21 cellular contexts compared by ENCODE assay signal in the genomic region with DNA sequence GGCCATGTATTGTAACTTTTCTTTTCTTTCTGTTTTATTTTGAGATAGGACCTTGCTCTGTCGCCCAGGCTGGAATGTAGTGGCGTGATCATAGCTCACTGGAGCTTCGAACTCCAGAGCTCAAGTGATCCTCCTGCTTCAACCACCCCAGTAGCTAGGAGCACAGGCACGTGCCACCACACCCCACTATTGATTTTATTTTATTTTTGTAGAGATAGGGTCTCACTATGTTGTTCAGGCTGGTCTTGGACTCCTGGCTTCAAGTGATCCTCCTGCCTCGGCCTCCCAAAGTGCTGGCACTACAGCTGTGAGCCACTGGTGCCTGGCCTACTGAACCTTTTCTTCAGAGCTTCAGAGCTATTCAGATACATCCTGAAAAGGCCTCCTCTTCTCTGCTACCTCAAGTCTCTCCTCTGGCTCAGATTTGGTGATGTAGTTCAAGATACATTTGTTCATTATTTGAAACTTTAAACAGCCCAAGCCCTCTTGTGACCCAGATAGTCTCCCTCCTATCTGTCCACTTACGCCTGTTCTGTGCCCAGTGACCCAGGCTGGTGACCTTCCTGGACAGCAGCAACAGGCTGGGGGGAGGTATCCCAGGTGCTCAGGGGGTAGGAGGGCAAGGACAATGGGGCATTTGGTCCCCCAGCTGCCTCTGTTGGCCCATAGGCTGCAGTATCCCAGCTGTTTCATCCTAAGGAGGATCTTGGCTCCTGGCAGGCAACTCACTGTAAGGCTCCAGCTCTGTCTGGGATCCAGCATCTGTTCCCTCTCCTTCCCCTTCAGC. TPM values are rescaled to one million over a fixed set of nuclear protein-coding genes. Genes with fewer than 3 reads are reported as not detected.
DNase-seq lines count a peak whose midpoint lies in the region; ATAC-seq and TF ChIP-seq lines count a peak whose summit lies in the region.
"Had no signal": no experiment of that assay in that cellular context is flagged by ENCODE, and none has a peak within 500 bp of the region (broad histone marks: within the 10 kb centered on the region; RNA-seq: fewer than 3 reads in every experiment).

No MANE protein-coding gene starts in this region.

- H2AK5ac ChIP-seq in mesendoderm (ENCODE audit: low read length): no peak overlapping the region

- H2BK15ac ChIP-seq in mesendoderm (replicated peaks; ENCODE audit: low read depth): no peak overlapping the region

- H3K9ac ChIP-seq in mesendoderm (ENCODE audit: low read length): no peak overlapping the region
- H3K9ac ChIP-seq: BLaER1 treated with 17β-estradiol and CSF1 and Interleukin-3, amounts not matched to agents 10 nM and 100 nM had no signal

- H3K27me3 Mint-ChIP-seq in natural killer cell treated with Interleukin-12 subunit alpha and Interleukin-12 subunit beta and Interleukin-15 and Interleukin-18, amount 100 ng/mL, for 72 hours: peaks cover 6 to 8% of the 10 kb centered on the region in 2 donors
- peaks cover 15 to 17% of the 10 kb centered on the region in 2 donors for H3K27me3 Mint-ChIP-seq in natural killer cell (ENCODE audit: low read depth in 2 of 2)

- no peak for TF ChIP-seq CTCF in natural killer cell (IDR thresholded peaks at IDR 0.05)
- TF ChIP-seq CTCF in HEK293 (tag by site-specific recombination; IDR thresholded peaks at IDR 0.05): no peak
- TF ChIP-seq CTCF in esophagus muscularis mucosa (IDR thresholded peaks at IDR 0.05): no peak
- no peak for TF ChIP-seq CTCF in vagina (IDR thresholded peaks at IDR 0.05)

- H4K8ac ChIP-seq in mesendoderm (ENCODE audit: low read depth, low read length): no peak overlapping the region

- POLR2A ChIA-PET in HEK293 (lab: Yijun Ruan, JAX): interaction anchor here (0.6 kb wide), 1 partner anchor 19 kb away, joined by 3 read pairs; no protein-coding TSS in a partner anchor

- no peaks in the 10 kb centered on the region for H3K4me1 Mint-ChIP-seq in natural killer cell treated with Interleukin-12 subunit alpha and Interleukin-12 subunit beta and Interleukin-15 and Interleukin-18, amount 100 ng/mL, for 72 hours (ENCODE audit: low read depth in 2 of 2)
- no peaks in the 10 kb centered on the region for H3K4me1 Mint-ChIP-seq in natural killer cell
- H3K4me1 Mint-ChIP-seq: B cell had no signal

- intact Hi-C loops in natural killer cell (cut with micrococcal nuclease): no loop called here
- intact Hi-C loops in esophagus muscularis mucosa (cut with DNase I): no loop called here
- intact Hi-C loops in vagina (cut with DNase I): no loop called here

- H2BK5ac ChIP-seq in mesendoderm (ENCODE audit: low read length): no peak overlapping the region

- H3K79me1 ChIP-seq in mesendoderm (ENCODE audit: low read length): no peaks in the 10 kb centered on the region

- no peak overlapping the region for H3K23ac ChIP-seq in mesendoderm (ENCODE audit: low read length)

- TF ChIP-seq EP300 in esophagus muscularis mucosa (IDR thresholded peaks at IDR 0.05): no peak

- TF ChIP-seq POLR2A in esophagus muscularis mucosa (IDR thresholded peaks at IDR 0.05; ENCODE audit: low read depth) (no peak), vagina (IDR thresholded peaks at IDR 0.05) (no peak)

- CTCF ChIA-PET in HEK293 (lab: Yijun Ruan, JAX): interaction anchor here (0.5 to 0.8 kb wide), 2 partner anchors 25 to 54 kb away, joined by 3 to 4 read pairs; no protein-coding TSS in a partner anchor

- no peak for DNase-seq in natural killer cell treated with Interleukin-12 subunit alpha and Interleukin-12 subunit beta and Interleukin-15 and Interleukin-18, amount 100 ng/mL, for 72 hours (ENCODE audit: low spot score)
- DNase-seq in natural killer cell (no peak), esophagus muscularis mucosa (ENCODE audit: extremely low spot score) (peak; percentile 78), vagina (ENCODE audit: extremely low spot score in 2 of 2) (no peak), DMS79 (lab: John Stamatoyannopoulos, UW) (no peak), mesendoderm (no peak)
- DNase-seq: 8988T; AML-193; Caco-2; Calu3; CD4-positive, alpha-beta T cell; CD8-positive, alpha-beta T cell; DND-41; EL; GDM1 had no signal

- H3K36me3 ChIP-seq in HEK293 (ENCODE audit: control insufficient read depth in 2 of 2, insufficient read depth in 1 of 2, low read length in 2 of 2) (no peaks in the 10 kb centered on the region; a peak in 2 of 3 replicates), esophagus muscularis mucosa (no peaks in the 10 kb centered on the region), vagina (no peaks in the 10 kb centered on the region), mesendoderm (ENCODE audit: control insufficient read depth, insufficient read depth, low read length) (no peaks in the 10 kb centered on the region)
- H3K36me3 ChIP-seq: BLaER1 treated with 17β-estradiol and CSF1 and Interleukin-3, amounts not matched to agents 10 nM and 100 nM had no signal

- ATAC-seq in natural killer cell treated with Interleukin-12 subunit alpha and Interleukin-12 subunit beta and Interleukin-15 and Interleukin-18, amount 100 ng/mL, for 72 hours: peak; percentile 27 to 52
- ATAC-seq in natural killer cell (no peak), GM18511 (IDR thresholded peaks at IDR 0.05; ENCODE audit: unreplicated experiment) (no peak)
- ATAC-seq: CD8-positive, alpha-beta T cell; GM12878 had no signal

- no peak overlapping the region for H3K27ac ChIP-seq in HEK293 (ENCODE audit: extremely low read depth, low read depth, low read length)
- H3K27ac ChIP-seq in esophagus muscularis mucosa (replicated peaks in 1 of 4): no peak overlapping the region
- H3K27ac ChIP-seq in vagina: peak overlapping the region; percentile 1
- H3K27ac ChIP-seq in mesendoderm (ENCODE audit: low read depth, low read length): no peak overlapping the region
- H3K27ac ChIP-seq: C4-2B had no signal

- no peak overlapping the region for H4K5ac ChIP-seq in mesendoderm (ENCODE audit: low read length)

- H3K4me1 ChIP-seq in HEK293 (ENCODE audit: control insufficient read depth, insufficient read depth, low read length): no peaks in the 10 kb centered on the region
- H3K4me1 ChIP-seq in esophagus muscularis mucosa: no peaks in the 10 kb centered on the region
- peaks cover 20% of the 10 kb centered on the region for H3K4me1 ChIP-seq in vagina
- no peaks in the 10 kb centered on the region for H3K4me1 ChIP-seq in mesendoderm (ENCODE audit: control insufficient read depth, low read depth, low read length)
- H3K4me1 ChIP-seq: Caco-2 had no signal

- H3K4me3 Mint-ChIP-seq in natural killer cell treated with Interleukin-12 subunit alpha and Interleukin-12 subunit beta and Interleukin-15 and Interleukin-18, amount 100 ng/mL, for 72 hours: no peak overlapping the region
- H3K4me3 Mint-ChIP-seq in natural killer cell: no peak overlapping the region
- H3K4me3 Mint-ChIP-seq: B cell; CD4-positive, alpha-beta T cell; CD8-positive, alpha-beta T cell had no signal

- H3K27me3 ChIP-seq in esophagus muscularis mucosa (no peaks in the 10 kb centered on the region), vagina (no peaks in the 10 kb centered on the region), mesendoderm (ENCODE audit: insufficient read depth, low read length, poor library complexity) (no peaks in the 10 kb centered on the region)
- H3K27me3 ChIP-seq: BLaER1 treated with 17β-estradiol and CSF1 and Interleukin-3, amounts not matched to agents 10 nM and 100 nM had no signal

- H3K27ac Mint-ChIP-seq in natural killer cell treated with Interleukin-12 subunit alpha and Interleukin-12 subunit beta and Interleukin-15 and Interleukin-18, amount 100 ng/mL, for 72 hours: no peak overlapping the region
- no peak overlapping the region for H3K27ac Mint-ChIP-seq in natural killer cell
- H3K27ac Mint-ChIP-seq: B cell; CD4-positive, alpha-beta T cell; CD8-positive, alpha-beta T cell had no signal

- no peak overlapping the region for H3K4me2 ChIP-seq in mesendoderm (ENCODE audit: low read length)

- H3K9me3 ChIP-seq in HEK293 (ENCODE audit: control insufficient read depth, insufficient read depth, low read depth, low read length) (no peaks in the 10 kb centered on the region), esophagus muscularis mucosa (no peaks in the 10 kb centered on the region), vagina (no peaks in the 10 kb centered on the region)
- H3K9me3 ChIP-seq: BLaER1 treated with 17β-estradiol and CSF1 and Interleukin-3, amounts not matched to agents 10 nM and 100 nM; Caco-2 had no signal

- no peak overlapping the region for H2BK120ac ChIP-seq in mesendoderm (ENCODE audit: low read depth, low read length)

- H3K4ac ChIP-seq in mesendoderm (ENCODE audit: low read depth, low read length): no peak overlapping the region

- no peaks in the 10 kb centered on the region for H3K9me3 Mint-ChIP-seq in natural killer cell treated with Interleukin-12 subunit alpha and Interleukin-12 subunit beta and Interleukin-15 and Interleukin-18, amount 100 ng/mL, for 72 hours
- no peaks in the 10 kb centered on the region for H3K9me3 Mint-ChIP-seq in natural killer cell
- H3K9me3 Mint-ChIP-seq: CD4-positive, alpha-beta T cell; CD8-positive, alpha-beta T cell had no signal

- H3K56ac ChIP-seq in mesendoderm (ENCODE audit: low read length): no peak overlapping the region

- 97% methylated on average over 6 of the region's 6 CpGs for WGBS in esophagus muscularis mucosa
- WGBS in mesendoderm (ENCODE audit: extremely low coverage, insufficient coverage, low lambda C conversion rate): no CpG with 5 or more reads among the region's 6 CpGs

- H3K79me2 ChIP-seq in mesendoderm (ENCODE audit: control insufficient read depth, insufficient read depth, low read length): no peaks in the 10 kb centered on the region

- H3K18ac ChIP-seq in mesendoderm (ENCODE audit: low read length): no peak overlapping the region

- H3K36me3 Mint-ChIP-seq in natural killer cell treated with Interleukin-12 subunit alpha and Interleukin-12 subunit beta and Interleukin-15 and Interleukin-18, amount 100 ng/mL, for 72 hours: no peaks in the 10 kb centered on the region
- H3K36me3 Mint-ChIP-seq in natural killer cell: no peaks in the 10 kb centered on the region
- H3K36me3 Mint-ChIP-seq: CD8-positive, alpha-beta T cell had no signal

- no peak overlapping the region for H3K4me3 ChIP-seq in HEK293 (ENCODE audit: low read depth, low read length)
- H3K4me3 ChIP-seq in esophagus muscularis mucosa: no peak overlapping the region
- no peak overlapping the region for H3K4me3 ChIP-seq in vagina
- H3K4me3 ChIP-seq in mesendoderm (ENCODE audit: low read length): no peak overlapping the region
- H3K4me3 ChIP-seq: BLaER1 treated with 17β-estradiol and CSF1 and Interleukin-3, amounts not matched to agents 10 nM and 100 nM; GM12878 had no signal

TF ChIP-seq in HEK293, 187 proteins besides CTCF, POLR2A, EP300 and RAD21:
- TF ChIP-seq ZNF121 (tag by site-specific recombination; IDR thresholded peaks at IDR 0.05) (peak; percentile 77), ZNF561 (tag by site-specific recombination; IDR thresholded peaks at IDR 0.05; ENCODE audit: borderline replicate concordance) (no peak), ZNF629 (tag by site-specific recombination; IDR thresholded peaks at IDR 0.05) (no peak)

RNA-seq across cellular contexts. Expression of a gene that starts 38.6 kb away (rescaled TPM):
- total RNA-seq in natural killer cell treated with Interleukin-12 subunit alpha and Interleukin-12 subunit beta and Interleukin-15 and Interleukin-18, amount 100 ng/mL, for 72 hours: under 1 TPM; 0.10 to 0.11 TPM
- total RNA-seq in natural killer cell (not detected), esophagus muscularis mucosa (10 to 100 TPM in 3 of 4 donors, 1 to 10 TPM in 1; 7.5 to 12.9 (median 11.7) TPM), vagina (106 TPM)
- 0.70 TPM for polyA plus RNA-seq in mesendoderm (2013, experiment 1 of 2)
- 0.76 TPM for polyA plus RNA-seq in mesendoderm (2013, experiment 2 of 2)
- total RNA-seq: CD8-positive, alpha-beta T cell had no signal

Comparison
In these comparisons a context has a peak if more than half of its experiments do, and no peak if none do; other contexts are left out.
1. ATAC-seq: peak in natural killer cell treated with Interleukin-12 subunit alpha and Interleukin-12 subunit beta and Interleukin-15 and Interleukin-18, amount 100 ng/mL, for 72 hours (2 of 2); none in natural killer cell (0 of 3) and GM18511 (single experiment).
2. RNA of a gene that starts 38.6 kb away (total RNA-seq): 106 TPM in vagina (single experiment) and 7.5 to 12.9 TPM in esophagus muscularis mucosa; not detected in natural killer cell and 0.10 to 0.11 TPM in natural killer cell treated with Interleukin-12 subunit alpha and Interleukin-12 subunit beta and Interleukin-15 and Interleukin-18, amount 100 ng/mL, for 72 hours; every median in the first group is over 4 times any median in the second.